16 cellular contexts compared by ENCODE assay signal in the genomic region with DNA sequence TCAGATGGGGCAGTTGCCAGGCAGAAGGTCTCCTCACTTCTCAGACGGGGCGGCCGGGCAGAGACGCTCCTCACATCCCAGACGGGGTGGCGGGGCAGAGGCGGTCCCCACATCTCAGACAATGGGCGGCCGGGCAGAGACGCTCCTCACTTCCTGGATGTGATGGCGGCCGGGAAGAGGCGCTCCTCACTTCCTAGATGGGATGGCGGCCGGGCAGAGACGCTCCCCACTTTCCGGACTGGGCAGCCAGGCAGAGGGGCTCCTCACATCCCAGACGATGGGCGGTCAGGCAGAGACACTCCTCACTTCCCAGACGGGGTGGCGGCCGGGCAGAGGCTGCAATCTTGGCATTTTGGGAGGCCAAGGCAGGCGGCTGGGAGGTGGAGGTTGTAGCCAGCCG. TPM values are rescaled to one million over a fixed set of nuclear protein-coding genes. Genes with fewer than 3 reads are reported as not detected.
"Had no signal": no experiment of that assay in that cellular context is flagged by ENCODE, and none has a peak within 500 bp of the region (broad histone marks: within the 10 kb centered on the region; RNA-seq: fewer than 3 reads in every experiment).

No MANE protein-coding gene starts in this region.

RNA-seq across cellular contexts. Expression of gene GABRG3, which starts 33.2 kb away (rescaled TPM):
- total RNA-seq: activated naive CD4-positive, alpha-beta T cell treated with anti-CD3 and anti-CD28 coated beads for 36 hours; activated naive CD4-positive, alpha-beta T cell treated with anti-CD3 and anti-CD28 coated beads, Interleukin-2, amount 50 U/mL, for 72 hours; activated naive CD8-positive, alpha-beta T cell treated with anti-CD3 and anti-CD28 coated beads for 36 hours; activated naive CD8-positive, alpha-beta T cell treated with anti-CD3 and anti-CD28 coated beads, Interleukin-2, amount 10 ng/mL, durations not matched to agents 7 days and 5 days; activated T-cell treated with anti-CD3 and anti-CD28 coated beads, Interleukin-2, amount 50 U/mL, for 4 hours; activated T-cell treated with anti-CD3 and anti-CD28 coated beads, Interleukin-2, amount 50 U/mL, for 72 hours; activated T-helper 1 cell treated with anti-CD3 and anti-CD28 coated beads, Interleukin-12 subunit alpha, Interleukin-12 subunit beta, Interleukin-2, Interleukin-4 antibody, amounts not matched to agents 30 ng/mL and 10 ng/mL and 1 ng/mL, durations not matched to agents 14 hours and 24 hours and 36 hours; activated T-helper 17 cell treated with anti-CD3 and anti-CD28 coated beads, Interleukin-2, amount 50 U/mL, for 72 hours; activated T-helper 2 cell treated with anti-CD3 and anti-CD28 coated beads, Interferon-gamma antibody, Interleukin-2, Interleukin-4, amounts not matched to agents 10 μg/mL and 5 μg/mL and 100 μg/mL, durations not matched to agents 14 hours and 24 hours and 36 hours; aorta; ascending aorta; body of pancreas; bronchial epithelial cell; cardiac muscle cell; chondrocyte had no signal
- polyA plus RNA-seq: adipose tissue, aorta, cardiac muscle cell had no signal
